Comparison of ENCODE assay signal across 8 cellular contexts in the genomic region with DNA sequence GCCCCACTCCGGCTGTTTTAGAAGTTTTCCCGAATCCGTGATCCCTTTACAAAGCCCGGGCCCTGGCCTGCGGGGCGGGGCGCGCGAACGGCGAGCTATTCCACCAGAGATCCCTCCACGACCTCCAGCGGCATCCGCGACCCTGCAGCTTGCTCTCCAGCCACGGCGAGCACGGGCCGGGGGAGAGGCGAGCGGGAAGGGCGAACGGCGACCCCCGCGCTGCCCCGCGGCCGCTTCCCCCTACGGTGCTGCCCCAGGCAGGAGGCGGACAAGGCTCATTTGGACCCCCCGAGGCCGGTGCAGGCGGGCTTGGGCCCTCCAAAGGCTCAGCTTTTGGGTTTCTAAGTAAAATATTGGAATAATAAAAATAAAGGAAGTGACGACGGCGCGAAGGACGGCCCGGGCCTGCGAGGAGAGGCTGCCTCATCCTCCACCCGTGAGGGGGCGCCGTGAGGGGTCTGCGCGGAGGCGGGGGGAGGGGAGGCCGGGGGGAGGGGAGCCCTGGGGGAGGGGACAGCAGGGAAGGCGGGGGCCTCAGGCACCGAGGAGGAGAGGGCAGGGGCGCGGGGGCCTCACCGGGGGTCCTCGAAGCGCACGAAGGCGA. TPM values are rescaled to one million over a fixed set of nuclear protein-coding genes. Genes with fewer than 3 reads are reported as not detected.
DNase-seq lines count a peak whose midpoint lies in the region; ATAC-seq and TF ChIP-seq lines count a peak whose summit lies in the region.

No MANE protein-coding gene starts in this region.

- H3K4me1 ChIP-seq in DOHH2 (ENCODE audit: control insufficient read depth, low read length) (peaks cover 51% of the 10 kb centered on the region), foreskin keratinocyte (peaks cover 6% of the 10 kb centered on the region)

- ATAC-seq in GM21528 (IDR thresholded peaks at IDR 0.05; ENCODE audit: low FRiP score, unreplicated experiment): peak; percentile 30
- ATAC-seq in foreskin keratinocyte: peak; percentile 4

- no peak for TF ChIP-seq CTCF in DOHH2 (IDR thresholded peaks at IDR 0.05; ENCODE audit: low read depth, low read length, poor library complexity, severe bottlenecking)
- TF ChIP-seq CTCF in foreskin keratinocyte (conservative IDR thresholded peaks at IDR 0.05): no peak

- DNase-seq in KBM-7 (peak; percentile 27), foreskin keratinocyte (no peak), nucleus accumbens (lab: John Stamatoyannopoulos, UW) (peak in 33 of 56 donors; percentile 37 to 78 (median 61)), A172 (ENCODE audit: low spot score) (no peak), NCI-H1417 treated with DMSO at 0.1 percent for 48 hours (lab: John Stamatoyannopoulos, UW) (no peak)
- DNase-seq in activated T-helper 9 cell treated with anti-CD3 and anti-CD28 coated beads, Interleukin-2, amount 50 U/mL, for 16 hours (ENCODE audit: low read depth): peak; percentile 41

- H3K36me3 ChIP-seq in DOHH2 (ENCODE audit: control insufficient read depth, low read length): peaks cover 56% of the 10 kb centered on the region

- in situ Hi-C loops in KBM-7 (cut with MboI; ENCODE audit: low pct_unique_long_range_greater_than_20kb, low sequenced_read_pairs): no loop called here

- H3F3A ChIP-seq in DOHH2 (ENCODE audit: control insufficient read depth, insufficient read depth): peaks cover 20% of the 10 kb centered on the region

- no peaks in the 10 kb centered on the region for H3K9me2 ChIP-seq in DOHH2 (replicated peaks; ENCODE audit: control insufficient read depth, low read length)

- H4K20me1 ChIP-seq in DOHH2 (ENCODE audit: control insufficient read depth, insufficient read depth, low read depth, low read length): peaks cover 38% of the 10 kb centered on the region

- H3K9me3 ChIP-seq in DOHH2 (ENCODE audit: control insufficient read depth, insufficient read depth, low read length): no peaks in the 10 kb centered on the region

- peak overlapping the region; percentile 98 for H3K4me3 ChIP-seq in DOHH2 (ENCODE audit: low read length)

- H3K27me3 ChIP-seq in DOHH2 (ENCODE audit: control insufficient read depth, low read length): no peaks in the 10 kb centered on the region
- no peaks in the 10 kb centered on the region for H3K27me3 ChIP-seq in foreskin keratinocyte

- peak overlapping the region; percentile 64 for H3K27ac ChIP-seq in DOHH2 (ENCODE audit: low read depth, low read length)
- H3K27ac ChIP-seq in foreskin keratinocyte: peak overlapping the region; percentile 80

- peak overlapping the region; percentile 65 for H3K4me2 ChIP-seq in DOHH2 (ENCODE audit: low read length)

- peaks cover 96% of the 10 kb centered on the region for H3K79me2 ChIP-seq in DOHH2 (ENCODE audit: control insufficient read depth, low read length)

RNA-seq across cellular contexts. Expression of gene SRSF9, which starts 0.6 kb away (rescaled TPM):
- total RNA-seq in foreskin keratinocyte: 192 and 206 TPM in 2 replicates
- polyA plus RNA-seq in foreskin keratinocyte: 229 and 256 TPM in 2 replicates
- total RNA-seq in A172 (2014; rRNA removed; shearing (Covaris generic)): 189 and 207 TPM in 2 replicates

RNA-seq across cellular contexts. Expression of gene GATC, which starts 22.7 kb away (rescaled TPM):
- 13.5 and 16.4 TPM in 2 replicates for total RNA-seq in foreskin keratinocyte
- polyA plus RNA-seq in foreskin keratinocyte: 7.9 and 9.3 TPM in 2 replicates
- 19.8 and 22.3 TPM in 2 replicates for total RNA-seq in A172 (2014; rRNA removed; shearing (Covaris generic))

RNA-seq across cellular contexts. Expression of gene TRIAP1, which starts 22.8 kb away (rescaled TPM):
- 38.9 and 39.7 TPM in 2 replicates for total RNA-seq in foreskin keratinocyte
- 43.8 and 47.6 TPM in 2 replicates for polyA plus RNA-seq in foreskin keratinocyte
- total RNA-seq in A172 (2014; rRNA removed; shearing (Covaris generic)): 67.3 and 73.1 TPM in 2 replicates

RNA-seq across cellular contexts. Expression of gene DYNLL1, which starts 27.0 kb away (rescaled TPM):
- 515 and 550 TPM in 2 replicates for total RNA-seq in foreskin keratinocyte
- polyA plus RNA-seq in foreskin keratinocyte: 854 and 875 TPM in 2 replicates
- total RNA-seq in A172 (2014; rRNA removed; shearing (Covaris generic)): 570 and 573 TPM in 2 replicates

RNA-seq across cellular contexts. Expression of gene COX6A1, which starts 31.0 kb away (rescaled TPM):
- 593 and 641 TPM in 2 replicates for total RNA-seq in foreskin keratinocyte
- polyA plus RNA-seq in foreskin keratinocyte: 947 and 1,045 TPM in 2 replicates
- total RNA-seq in A172 (2014; rRNA removed; shearing (Covaris generic)): 636 and 726 TPM in 2 replicates

Comparison
In these comparisons a context has a peak if more than half of its experiments do, and no peak if none do; other contexts are left out.
1. DNase-seq: peak in KBM-7 (single experiment), activated T-helper 9 cell treated with anti-CD3 and anti-CD28 coated beads, Interleukin-2, amount 50 U/mL, for 16 hours (single experiment) and nucleus accumbens (33 of 56); none in foreskin keratinocyte (0 of 2), A172 (single experiment) and NCI-H1417 treated with DMSO at 0.1 percent for 48 hours (single experiment).